5 cellular contexts compared by ENCODE assay signal in the genomic region with DNA sequence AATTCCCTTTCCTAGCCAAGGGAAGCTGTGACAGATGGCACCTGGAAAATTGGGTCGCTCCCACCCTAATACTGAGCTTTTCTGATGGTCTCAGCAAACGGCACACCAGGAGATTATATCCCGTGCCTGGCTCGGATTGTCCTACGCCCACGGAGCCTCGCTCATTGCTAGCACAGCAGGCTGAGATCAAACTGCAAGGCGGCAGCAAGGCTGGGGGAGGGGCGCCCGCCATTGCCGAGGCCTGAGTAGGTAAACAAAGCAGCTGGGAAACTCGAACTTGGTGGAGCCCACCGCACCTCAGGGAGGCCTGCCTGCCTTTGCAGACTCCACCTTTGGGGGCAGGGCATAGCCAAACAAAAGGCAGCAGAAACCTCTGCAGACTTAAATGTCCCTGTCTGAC.
A peak's percentile ranks its signal among the peaks of the same experiment; 100 is the strongest.
DNase-seq lines count a peak whose midpoint lies in the region; ATAC-seq, FAIRE-seq and TF ChIP-seq lines count a peak whose summit lies in the region.
"Not testable (repeated sequence)": the region's sequence is repeated elsewhere in the genome, so short reads cannot be mapped to it uniquely, and the experiment has no call there.

No MANE protein-coding gene starts in this region.

- H4K8ac ChIP-seq in neuronal stem cell (ENCODE audit: low read depth, low read length) = not testable (repeated sequence)

- not testable (repeated sequence) for H3K27me3 Mint-ChIP-seq in chondrocyte (ENCODE audit: low read depth)

- not testable (repeated sequence) for H3K4me3 ChIP-seq in kidney (ENCODE audit: low read length in 2 of 2); HepG2 (replicated peaks in 1 of 3; ENCODE audit: insufficient read depth in 1 of 3, low read depth in 2 of 3, low read length in 3 of 3); neuronal stem cell (ENCODE audit: low read length in 2 of 2)

- CTCF ChIA-PET in RWPE1 (lab: Yijun Ruan, JAX); HepG2 (lab: Yijun Ruan, JAX; ENCODE audit: low intra/inter-chr PET ratio, low total read pairs): not testable (repeated sequence)

- intact Hi-C loops in kidney (cut with DNase I); HepG2 (cut with micrococcal nuclease; ENCODE audit: unreplicated experiment): not testable (repeated sequence)

- H3K36me3 Mint-ChIP-seq in chondrocyte (ENCODE audit: low read depth) = not testable (repeated sequence)

- not testable (repeated sequence) for H2AK5ac ChIP-seq in neuronal stem cell (ENCODE audit: low read depth, low read length)

- not testable (repeated sequence) for H2BK15ac ChIP-seq in neuronal stem cell (ENCODE audit: low read length)

- not testable (repeated sequence) for H3K23ac ChIP-seq in neuronal stem cell (ENCODE audit: low read depth, low read length, poor library complexity)

- H3K79me2 ChIP-seq in HepG2 (ENCODE audit: insufficient read depth, low read length) = not testable (repeated sequence)

- H3K27ac ChIP-seq in RWPE1 = peak overlapping the region; percentile 49; the same call in 1 of the 2 replicates
- H3K27ac ChIP-seq in kidney (ENCODE audit: low read depth in 2 of 2, low read length in 2 of 2); HepG2 (ENCODE audit: extremely low read length, insufficient read depth, low read length); neuronal stem cell (replicated peaks; ENCODE audit: low read length): not testable (repeated sequence)

- not testable (repeated sequence) for H3K4me1 ChIP-seq in kidney (ENCODE audit: control insufficient read depth in 1 of 2, insufficient read depth in 1 of 2, low read depth in 1 of 2, low read length in 2 of 2); HepG2 (ENCODE audit: insufficient read depth, low read length); neuronal stem cell (ENCODE audit: control insufficient read depth in 2 of 2, insufficient read depth in 1 of 2, low read depth in 1 of 2, low read length in 2 of 2)

- H3K79me1 ChIP-seq in neuronal stem cell (ENCODE audit: low read depth, low read length) = not testable (repeated sequence)

- H4K91ac ChIP-seq in neuronal stem cell (ENCODE audit: low read depth, low read length, poor library complexity) = not testable (repeated sequence)

- not testable (repeated sequence) for H2BK120ac ChIP-seq in neuronal stem cell (ENCODE audit: low read depth, low read length)

- DNase-seq in RWPE1 (ENCODE audit: low spot score); HepG2 (ENCODE audit: low spot score); neuronal stem cell (ENCODE audit: low spot score): not testable (repeated sequence)
- DNase-seq in chondrocyte (ENCODE audit: low spot score) (peak; percentile 60), kidney (peak; percentile 59)

- not testable (repeated sequence) for TF ChIP-seq POLR2A in HepG2 (IDR thresholded peaks at IDR 0.05; ENCODE audit: insufficient read depth in 1 of 2, low read depth in 2 of 2, low read length in 2 of 2)

- H2BK5ac ChIP-seq in neuronal stem cell (ENCODE audit: low read length) = not testable (repeated sequence)

- not testable (repeated sequence) for H3K18ac ChIP-seq in neuronal stem cell (ENCODE audit: low read length)

- not testable (repeated sequence) for H3K4me3 Mint-ChIP-seq in chondrocyte (ENCODE audit: unreplicated experiment)

- not testable (repeated sequence) for BruUV-seq in HepG2 (replicated peaks; lab: Mats Ljungman, UMichigan)

- not testable (repeated sequence) for H3K4ac ChIP-seq in neuronal stem cell (ENCODE audit: low read length)

- not testable (repeated sequence) for TF ChIP-seq CTCF in RWPE1 (conservative IDR thresholded peaks at IDR 0.05; ENCODE audit: low read depth); chondrocyte (IDR thresholded peaks at IDR 0.05); kidney (IDR thresholded peaks at IDR 0.05; ENCODE audit: borderline replicate concordance, extremely low read depth, insufficient read depth); HepG2 (CRISPR knock-in tag; IDR thresholded peaks at IDR 0.05)

- H3K27me3 ChIP-seq in HepG2 (ENCODE audit: control insufficient read depth in 1 of 2, insufficient read depth in 2 of 2, low read length in 2 of 2); neuronal stem cell (ENCODE audit: control insufficient read depth in 3 of 3, insufficient read depth in 3 of 3, low read depth in 1 of 3, low read length in 3 of 3): not testable (repeated sequence)

- FAIRE-seq in kidney (lab: Jason Lieb, UNC); HepG2 (lab: Jason Lieb, UNC): not testable (repeated sequence)

- not testable (repeated sequence) for H2BK12ac ChIP-seq in neuronal stem cell (ENCODE audit: low read length)

- POLR2A ChIA-PET in RWPE1 (lab: Yijun Ruan, JAX; ENCODE audit: low non-redundant PET); HepG2 (lab: Yijun Ruan, JAX): not testable (repeated sequence)

- H3K9me3 ChIP-seq in kidney (ENCODE audit: control insufficient read depth in 1 of 2, low read length in 2 of 2); neuronal stem cell (replicated peaks in 1 of 2; ENCODE audit: control insufficient read depth in 2 of 2, insufficient read depth in 1 of 2, low read depth in 1 of 2, low read length in 2 of 2): not testable (repeated sequence)
- peaks cover 25% of the 10 kb centered on the region for H3K9me3 ChIP-seq in HepG2 (ENCODE audit: low read length)

- H3K27ac Mint-ChIP-seq in chondrocyte (ENCODE audit: unreplicated experiment) = not testable (repeated sequence)

- ATAC-seq in HepG2 = not testable (repeated sequence)

- not testable (repeated sequence) for H4K20me1 ChIP-seq in HepG2 (ENCODE audit: insufficient read depth, low read length)

- not testable (repeated sequence) for TF ChIP-seq EP300 in HepG2 (IDR thresholded peaks at IDR 0.05; ENCODE audit: low read depth in 2 of 2, low read length in 2 of 2); HepG2 (CRISPR knock-in tag; IDR thresholded peaks at IDR 0.05; ENCODE audit: borderline replicate concordance)

- not testable (repeated sequence) for H3K36me3 ChIP-seq in kidney (ENCODE audit: control insufficient read depth in 1 of 2, insufficient read depth in 2 of 2, low read length in 2 of 2); HepG2 (replicated peaks in 1 of 2; ENCODE audit: control insufficient read depth in 1 of 2, insufficient read depth in 2 of 2, low read length in 2 of 2); neuronal stem cell (replicated peaks in 1 of 2; ENCODE audit: control insufficient read depth in 2 of 2, insufficient read depth in 2 of 2, low read length in 2 of 2)

- in situ Hi-C loops in HepG2 (cut with HindIII; ENCODE audit: extremely low pct_ligation_motif_present, low pct_unique_long_range_greater_than_20kb) = not testable (repeated sequence)

- peak overlapping the region; percentile 21 for H3K14ac ChIP-seq in neuronal stem cell (ENCODE audit: low read length)

- 38% methylated on average over 13 of the region's 13 CpGs for WGBS in HepG2 (ENCODE audit: low lambda C conversion rate)
- no CpG with 5 or more reads among the region's 13 CpGs for WGBS in neuronal stem cell (ENCODE audit: extremely low coverage in 2 of 2, insufficient read length in 2 of 2, insufficient replicate concordance in 1 of 2), 2 donors

- TF ChIP-seq RAD21 in HepG2 (CRISPR knock-in tag; IDR thresholded peaks at IDR 0.05) = not testable (repeated sequence)

- H3K9ac ChIP-seq in kidney (ENCODE audit: low read length in 2 of 2); HepG2 (ENCODE audit: insufficient read depth, low read depth, low read length); neuronal stem cell (ENCODE audit: low read depth, low read length, poor library complexity): not testable (repeated sequence)

- not testable (repeated sequence) for H3K4me2 ChIP-seq in HepG2 (ENCODE audit: low read depth, low read length); neuronal stem cell (ENCODE audit: insufficient read depth, low read length, poor library complexity, severe bottlenecking)

- peaks cover 29% of the 10 kb centered on the region for H3K9me3 Mint-ChIP-seq in chondrocyte (ENCODE audit: low read depth)

- not testable (repeated sequence) for H2AFZ ChIP-seq in HepG2 (ENCODE audit: low read length); neuronal stem cell (ENCODE audit: low read length)

- not testable (repeated sequence) for H3K4me1 Mint-ChIP-seq in chondrocyte (ENCODE audit: low read depth)

TF ChIP-seq in HepG2, 621 proteins besides CTCF, POLR2A, EP300 and RAD21:
- TF ChIP-seq, protein P1, sequence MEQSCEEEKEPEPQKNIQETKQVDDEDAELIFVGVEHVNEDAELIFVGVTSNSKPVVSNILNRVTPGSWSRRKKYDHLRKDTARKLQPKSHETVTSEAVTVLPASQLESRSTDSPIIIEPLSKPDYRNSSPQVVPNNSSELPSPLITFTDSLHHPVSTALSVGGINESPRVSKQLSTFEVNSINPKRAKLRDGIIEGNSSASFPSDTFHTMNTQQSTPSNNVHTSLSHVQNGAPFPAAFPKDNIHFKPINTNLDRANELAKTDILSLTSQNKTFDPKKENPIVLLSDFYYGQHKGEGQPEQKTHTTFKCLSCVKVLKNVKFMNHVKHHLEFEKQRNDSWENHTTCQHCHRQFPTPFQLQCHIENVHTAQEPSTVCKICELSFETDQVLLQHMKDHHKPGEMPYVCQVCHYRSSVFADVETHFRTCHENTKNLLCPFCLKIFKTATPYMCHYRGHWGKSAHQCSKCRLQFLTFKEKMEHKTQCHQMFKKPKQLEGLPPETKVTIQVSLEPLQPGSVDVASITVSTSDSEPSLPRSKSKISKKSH (CRISPR knock-in tag; IDR thresholded peaks at IDR 0.05; ENCODE audit: borderline replicate concordance) = peak; percentile 62; the same call in 1 of the 2 replicates
